8 cellular contexts compared by ENCODE assay signal in genomic region chr17:74775409-74776043, GRCh38. TPM values are rescaled to one million over a fixed set of nuclear protein-coding genes. Genes with fewer than 3 reads are reported as not detected.
DNase-seq lines count a peak whose midpoint lies in the region; ATAC-seq and TF ChIP-seq lines count a peak whose summit lies in the region.

No MANE protein-coding gene starts in this region.

- no peak for TF ChIP-seq CTCF in AG04450 (IDR thresholded peaks at IDR 0.05; ENCODE audit: low read depth, low read length)

- peaks cover 31% of the 10 kb centered on the region for H3K36me3 Mint-ChIP-seq in central memory CD8-positive, alpha-beta T cell (ENCODE audit: insufficient read depth)

- no peaks in the 10 kb centered on the region for H3K9me3 Mint-ChIP-seq in central memory CD8-positive, alpha-beta T cell

- H3K27me3 ChIP-seq in AG04450 (ENCODE audit: control insufficient read depth, insufficient read depth, low read length) (no peaks in the 10 kb centered on the region), HUES6 (ENCODE audit: control insufficient read depth, insufficient read depth, low read length) (no peaks in the 10 kb centered on the region), muscle layer of colon (ENCODE audit: control insufficient read depth in 1 of 2, insufficient read depth in 2 of 2, low read length in 2 of 2) (no peaks in the 10 kb centered on the region)

- H3K27me3 Mint-ChIP-seq in central memory CD8-positive, alpha-beta T cell, result no peaks in the 10 kb centered on the region

- DNase-seq in AG04450 (ENCODE audit: low read depth, low spot score), result no peak
- no peak for DNase-seq in central memory CD8-positive, alpha-beta T cell (ENCODE audit: low spot score in 2 of 2)
- no peak for DNase-seq in NCI-H2081 treated with DMSO at 0.1 percent for 48 hours (lab: John Stamatoyannopoulos, UW)
- no peak for DNase-seq in stimulated activated CD8-positive, alpha-beta memory T cell treated with anti-CD3 and anti-CD28 coated beads, Interleukin-4, amount 100 ng/mL, for 48 hours
- no peak for DNase-seq in AG08396 (ENCODE audit: low spot score)

- ATAC-seq in central memory CD8-positive, alpha-beta T cell (replicated peaks; ENCODE audit: extremely low read depth, poor library complexity, severe bottlenecking), result no peak
- no peak for ATAC-seq in HG02885 (IDR thresholded peaks at IDR 0.05; ENCODE audit: poor library complexity, unreplicated experiment)

- H3K36me3 ChIP-seq in HUES6 (ENCODE audit: control insufficient read depth, insufficient read depth, low read length), result peaks cover 44% of the 10 kb centered on the region
- peaks cover 34% of the 10 kb centered on the region for H3K36me3 ChIP-seq in muscle layer of colon (ENCODE audit: insufficient read depth, low read length)

- H3K4me1 Mint-ChIP-seq in central memory CD8-positive, alpha-beta T cell, result peaks cover 63% of the 10 kb centered on the region

- H3K4me3 ChIP-seq in AG04450 (ENCODE audit: low read depth, low read length) (peak overlapping the region; percentile 93), HUES6 (ENCODE audit: low read depth, low read length) (peak overlapping the region; percentile 90), muscle layer of colon (ENCODE audit: low read depth in 1 of 2, low read length in 2 of 2) (peak overlapping the region; percentile 72 to 92)

- CTCF ChIA-PET in AG04450 (lab: Charles Lee), result interaction anchor here (1.0 to 6.7 kb wide), 8 partner anchors 10 to 90 kb away, joined by 3 to 75 read pairs (median 6); no protein-coding TSS in a partner anchor

- H3K9ac ChIP-seq in HUES6 (ENCODE audit: low read length) (peak overlapping the region; percentile 75), muscle layer of colon (ENCODE audit: low read length) (peak overlapping the region; percentile 75)

- POLR2A ChIA-PET in AG04450 (lab: Yijun Ruan, JAX), result interaction anchor here (0.8 to 1.0 kb wide), 2 partner anchors 13 to 22 kb away, joined by 3 to 4 read pairs; no protein-coding TSS in a partner anchor

- H3K4me3 Mint-ChIP-seq in central memory CD8-positive, alpha-beta T cell, result peak overlapping the region; percentile 94

- H3K4me1 ChIP-seq in HUES6 (ENCODE audit: control insufficient read depth, insufficient read depth, low read length) (peaks cover 12% of the 10 kb centered on the region; the same call in 1 of the 2 replicates), muscle layer of colon (ENCODE audit: insufficient read depth, low read length) (peaks cover 17% of the 10 kb centered on the region)

- H3K9me3 ChIP-seq in AG04450 (ENCODE audit: control insufficient read depth, insufficient read depth, low read length) (no peaks in the 10 kb centered on the region), HUES6 (ENCODE audit: control insufficient read depth, insufficient read depth, low read depth, low read length) (no peaks in the 10 kb centered on the region), muscle layer of colon (ENCODE audit: low read length) (no peaks in the 10 kb centered on the region)

- H3K27ac ChIP-seq in AG04450 (ENCODE audit: low read depth, low read length), result peak overlapping the region; percentile 31
- no peak overlapping the region for H3K27ac ChIP-seq in HUES6 (ENCODE audit: low read depth, low read length)
- H3K27ac ChIP-seq in muscle layer of colon (ENCODE audit: low read depth, low read length), result peak overlapping the region; percentile 8

- peak overlapping the region; percentile 92 for H3K27ac Mint-ChIP-seq in central memory CD8-positive, alpha-beta T cell (ENCODE audit: low read depth)

RNA-seq across cellular contexts. Expression of gene NAT9, which starts 0.6 kb away (rescaled TPM):
- 33.6 and 37.3 TPM in 2 replicates for polyA plus RNA-seq in AG04450 (2011; rRNA removed)
- polyA minus RNA-seq in AG04450 (2011; rRNA and poly(A)+ RNA removed), result 53.9 and 68.9 TPM in 2 replicates

RNA-seq across cellular contexts. Expression of gene NHERF1, which starts 27.1 kb away (rescaled TPM):
- polyA plus RNA-seq in AG04450 (2011; rRNA removed), result 10.4 and 10.5 TPM in 2 replicates
- polyA minus RNA-seq in AG04450 (2011; rRNA and poly(A)+ RNA removed), result 10.9 and 11.5 TPM in 2 replicates

RNA-seq across cellular contexts. Expression of gene RAB37, which starts 38.5 kb away (rescaled TPM):
- 0.16 and 0.21 TPM in 2 replicates for polyA plus RNA-seq in AG04450 (2011; rRNA removed)
- not detected in 2 replicates for polyA minus RNA-seq in AG04450 (2011; rRNA and poly(A)+ RNA removed)
